8 cellular contexts compared by ENCODE assay signal in the genomic region with DNA sequence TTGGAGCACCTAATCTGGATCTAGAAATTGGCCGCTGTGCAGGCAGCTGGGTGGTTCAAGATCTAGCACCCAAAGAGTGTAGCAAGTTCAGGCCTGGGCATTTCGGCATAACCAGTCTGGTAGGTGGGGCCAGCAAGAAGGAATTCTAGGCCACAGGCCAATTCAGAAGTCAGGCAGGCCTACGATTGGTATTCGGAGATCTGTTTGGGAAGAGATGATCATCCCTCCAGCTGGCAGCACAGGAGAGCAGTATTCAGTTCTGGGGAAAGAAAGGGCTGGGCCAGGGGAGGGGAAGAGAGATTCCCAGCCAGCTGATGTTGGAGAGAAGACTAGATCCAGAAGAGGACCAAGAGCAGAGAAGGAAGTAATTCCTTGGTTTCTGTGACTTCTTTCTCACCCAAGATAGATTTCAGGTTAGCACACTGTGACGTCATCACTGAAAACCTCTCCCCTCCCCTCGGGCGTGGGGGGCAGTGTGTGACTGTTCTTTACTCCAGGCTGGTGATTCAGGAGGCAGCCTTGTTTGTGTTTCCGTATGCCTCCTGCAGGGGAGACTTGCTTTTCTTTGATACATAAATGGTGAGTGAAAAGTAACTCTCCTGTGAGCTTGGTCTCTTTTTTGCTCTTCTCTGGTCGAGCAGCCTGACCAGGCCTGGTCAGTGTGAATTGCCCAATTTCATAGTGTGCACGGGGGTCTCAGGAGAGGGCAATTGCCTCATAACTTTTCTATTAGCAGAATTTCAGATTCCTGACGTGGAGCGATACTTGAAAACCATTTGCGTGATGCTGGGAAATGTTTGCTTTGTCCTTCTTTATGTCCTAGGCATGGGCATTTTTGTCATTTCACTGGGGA.
DNase-seq lines count a peak whose midpoint lies in the region; ATAC-seq and TF ChIP-seq lines count a peak whose summit lies in the region.

No MANE protein-coding gene starts in this region.

- no peak overlapping the region for H3K4me3 ChIP-seq in SK-N-MC

- no peak overlapping the region for H3K9ac ChIP-seq in SK-N-MC (ENCODE audit: insufficient read length)

- H3K36me3 ChIP-seq in SK-N-MC (ENCODE audit: insufficient read depth, low read length) = peaks cover 98% of the 10 kb centered on the region

- intact Hi-C loops in posterior vena cava (cut with DNase I) = no loop called here

- H3K4me1 ChIP-seq in foreskin keratinocyte = peaks cover 30% of the 10 kb centered on the region

- H3K27ac ChIP-seq in SK-N-MC = peak overlapping the region; percentile 75
- H3K27ac ChIP-seq in foreskin keratinocyte = peak overlapping the region; percentile 90

- no peaks in the 10 kb centered on the region for H3K27me3 ChIP-seq in foreskin keratinocyte

- in situ Hi-C loops in GM13977 (cut with MboI; ENCODE audit: low pct_unique_long_range_greater_than_20kb, low sequenced_read_pairs, unreplicated experiment) = no loop called here

- no peaks in the 10 kb centered on the region for H3K9me3 ChIP-seq in SK-N-MC (ENCODE audit: low read depth, low read length)

- DNase-seq in ELR (ENCODE audit: low read depth) = peak; percentile 94
- no peak for DNase-seq in SK-N-MC (ENCODE audit: low read depth, low spot score)
- DNase-seq in foreskin keratinocyte = peak; percentile 95 to 98
- DNase-seq in posterior vena cava (ENCODE audit: low spot score) = peak; percentile 84
- no peak for DNase-seq in activated naive CD4-positive, alpha-beta T cell treated with Interleukin-2 at 50 U/mL for 16 hours
- DNase-seq in NK-92 (lab: John Stamatoyannopoulos, UW; ENCODE audit: unreplicated experiment) = no peak
- no peak for DNase-seq in GM13977 (ENCODE audit: low spot score)

- peak; percentile 94 for ATAC-seq in foreskin keratinocyte
- ATAC-seq in HG03442 (IDR thresholded peaks at IDR 0.05; ENCODE audit: unreplicated experiment) = no peak

- TF ChIP-seq CTCF in foreskin keratinocyte (conservative IDR thresholded peaks at IDR 0.05) = peak; percentile 68
- TF ChIP-seq CTCF in GM13977 (IDR thresholded peaks at IDR 0.05; ENCODE audit: extremely low read depth, insufficient read depth, missing control alignments) = no peak

Comparison
In these comparisons a context has a peak if more than half of its experiments do, and no peak if none do; other contexts are left out.
1. DNase-seq: peak in ELR (single experiment), foreskin keratinocyte (2 of 2) and posterior vena cava (single experiment); none in SK-N-MC (single experiment), activated naive CD4-positive, alpha-beta T cell treated with Interleukin-2 at 50 U/mL for 16 hours (single experiment), NK-92 (single experiment) and GM13977 (single experiment).